Comparison of ENCODE assay signal across 8 cellular contexts in the genomic region with DNA sequence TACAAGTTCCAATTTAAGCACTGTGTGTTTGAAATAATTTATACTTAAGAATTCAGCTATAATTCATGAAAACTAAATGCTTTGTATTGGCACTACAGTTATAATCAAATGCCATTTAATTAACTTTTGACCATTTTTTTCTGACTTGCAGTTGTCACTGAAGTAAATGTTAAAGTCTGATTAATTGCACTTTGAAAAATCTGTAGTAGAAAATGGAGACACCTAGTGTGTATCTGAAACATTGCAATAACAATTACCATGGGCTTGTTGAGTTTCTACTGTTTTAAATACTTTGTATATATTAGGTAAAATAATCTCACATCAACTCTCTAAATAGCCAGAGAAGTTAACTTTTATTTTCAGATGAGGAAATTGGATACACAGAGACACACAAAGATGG.
DNase-seq lines count a peak whose midpoint lies in the region; ATAC-seq lines count a peak whose summit lies in the region.

No MANE protein-coding gene starts in this region.

- no peak overlapping the region for H3K9ac ChIP-seq in mesendoderm (ENCODE audit: low read length)

- H3K79me1 ChIP-seq in mesendoderm (ENCODE audit: low read length) = no peaks in the 10 kb centered on the region

- peak; percentile 11 for DNase-seq in HT1080 (ENCODE audit: low read depth)
- DNase-seq in astrocyte of the hippocampus (ENCODE audit: low read depth, low spot score) = peak; percentile 36
- peak; percentile 25 for DNase-seq in mesendoderm
- no peak for DNase-seq in activated effector memory CD4-positive, alpha-beta T cell treated with Interleukin-2 at 50 U/mL for 16 hours
- no peak for DNase-seq in GOT3 (lab: John Stamatoyannopoulos, UW)
- no peak for DNase-seq in AG08396 (ENCODE audit: low spot score)

- H3K23ac ChIP-seq in mesendoderm (ENCODE audit: low read length) = no peak overlapping the region

- H3K4me2 ChIP-seq in mesendoderm (ENCODE audit: low read length) = no peak overlapping the region

- H4K8ac ChIP-seq in mesendoderm (ENCODE audit: low read depth, low read length) = no peak overlapping the region

- H2BK5ac ChIP-seq in mesendoderm (ENCODE audit: low read length) = no peak overlapping the region

- no peaks in the 10 kb centered on the region for H3K4me1 ChIP-seq in mesendoderm (ENCODE audit: control insufficient read depth, low read depth, low read length)

- H3K18ac ChIP-seq in mesendoderm (ENCODE audit: low read length) = no peak overlapping the region

- H3K56ac ChIP-seq in mesendoderm (ENCODE audit: low read length) = no peak overlapping the region

- H3K27ac ChIP-seq in mesendoderm (ENCODE audit: low read depth, low read length) = no peak overlapping the region

- no peak overlapping the region for H2BK15ac ChIP-seq in mesendoderm (replicated peaks; ENCODE audit: low read depth)

- H2BK120ac ChIP-seq in mesendoderm (ENCODE audit: low read depth, low read length) = no peak overlapping the region

- H3K27me3 ChIP-seq in mesendoderm (ENCODE audit: insufficient read depth, low read length, poor library complexity) = no peaks in the 10 kb centered on the region

- H3K36me3 ChIP-seq in mesendoderm (ENCODE audit: control insufficient read depth, insufficient read depth, low read length) = no peaks in the 10 kb centered on the region

- no peak overlapping the region for H4K5ac ChIP-seq in mesendoderm (ENCODE audit: low read length)

- no peak overlapping the region for H3K4ac ChIP-seq in mesendoderm (ENCODE audit: low read depth, low read length)

- no peak overlapping the region for H3K4me3 ChIP-seq in mesendoderm (ENCODE audit: low read length)

- no peaks in the 10 kb centered on the region for H3K79me2 ChIP-seq in mesendoderm (ENCODE audit: control insufficient read depth, insufficient read depth, low read length)

- no peak overlapping the region for H2AK5ac ChIP-seq in mesendoderm (ENCODE audit: low read length)

- ATAC-seq in GM18498 (IDR thresholded peaks at IDR 0.05; ENCODE audit: unreplicated experiment) (peak; percentile 51), HG03280 (IDR thresholded peaks at IDR 0.05; ENCODE audit: unreplicated experiment) (no peak)

Comparison
In these comparisons a context has a peak if more than half of its experiments do, and no peak if none do; other contexts are left out.
1. DNase-seq: peak in HT1080 (single experiment), astrocyte of the hippocampus (single experiment) and mesendoderm (single experiment); none in activated effector memory CD4-positive, alpha-beta T cell treated with Interleukin-2 at 50 U/mL for 16 hours (single experiment), GOT3 (single experiment) and AG08396 (single experiment).